ENCODE assay signal across 1 cellular context in genomic region chr4:57211131-57211530, GRCh38.
TF ChIP-seq lines count a peak whose summit lies in the region.

No MANE protein-coding gene starts in this region.

TF ChIP-seq in H1, 55 proteins besides CTCF, POLR2A, EP300 and RAD21:
- TF ChIP-seq CREB1 (IDR thresholded peaks at IDR 0.05) (no peak), SIN3A (conservative IDR thresholded peaks at IDR 0.05 in 1 of 2, IDR thresholded peaks at IDR 0.05 in 1 of 2; ENCODE audit: low read depth in 1 of 2, low read length in 2 of 2) (no peak), NRF1 (IDR thresholded peaks at IDR 0.05; ENCODE audit: low read depth, low read length) (no peak), TAF7 (optimal IDR thresholded peaks at IDR 0.05; ENCODE audit: borderline replicate concordance, low read depth, low read length) (no peak)
